ENCODE assay signal across 9 cellular contexts in genomic region chr6:117919775-117920492, GRCh38. TPM values are rescaled to one million over a fixed set of nuclear protein-coding genes. Genes with fewer than 3 reads are reported as not detected.
DNase-seq lines count a peak whose midpoint lies in the region; ATAC-seq and TF ChIP-seq lines count a peak whose summit lies in the region.
"Had no signal": no experiment of that assay in that cellular context is flagged by ENCODE, and none has a peak within 500 bp of the region (broad histone marks: within the 10 kb centered on the region; RNA-seq: fewer than 3 reads in every experiment).

No MANE protein-coding gene starts in this region.

- TF ChIP-seq CTCF in activated CD8-positive, alpha-beta T cell treated with anti-CD3 and anti-CD28 coated beads for 36 hours (IDR thresholded peaks at IDR 0.05) = no peak

- peak overlapping the region; percentile 28 for H3K27ac ChIP-seq in caudate nucleus (ENCODE audit: low read depth, low read length)
- H3K27ac ChIP-seq in mesodermal cell (ENCODE audit: low read depth, low read length, severe bottlenecking) = peak overlapping the region; percentile 96
- no peak overlapping the region for H3K27ac ChIP-seq in urinary bladder (ENCODE audit: low read depth)
- H3K27ac ChIP-seq in effector memory CD4-positive, alpha-beta T cell (ENCODE audit: insufficient read depth, low read length, poor library complexity, severe bottlenecking) = no peak overlapping the region

- no peaks in the 10 kb centered on the region for H3K36me3 Mint-ChIP-seq in activated CD8-positive, alpha-beta T cell treated with anti-CD3 and anti-CD28 coated beads for 36 hours (ENCODE audit: low read depth)
- H3K36me3 Mint-ChIP-seq in activated CD8-positive, alpha-beta T cell treated with anti-CD3 and anti-CD28 coated beads, Interleukin-2, amount 10 ng/mL, durations not matched to agents 7 days and 5 days (ENCODE audit: low read depth) = no peaks in the 10 kb centered on the region

- H3K9me3 Mint-ChIP-seq in activated CD8-positive, alpha-beta T cell treated with anti-CD3 and anti-CD28 coated beads for 36 hours = no peaks in the 10 kb centered on the region
- no peaks in the 10 kb centered on the region for H3K9me3 Mint-ChIP-seq in activated CD8-positive, alpha-beta T cell treated with anti-CD3 and anti-CD28 coated beads, Interleukin-2, amount 10 ng/mL, durations not matched to agents 7 days and 5 days (ENCODE audit: insufficient read depth)

- CTCF ChIA-PET in activated CD8-positive, alpha-beta T cell treated with anti-CD3 and anti-CD28 coated beads for 36 hours (lab: Charles Lee) = no interaction called here
- CTCF ChIA-PET in activated CD8-positive, alpha-beta T cell treated with anti-CD3 and anti-CD28 coated beads, Interleukin-2, amount 10 ng/mL, durations not matched to agents 7 days and 5 days (lab: Charles Lee) = no interaction called here

- intact Hi-C loops in activated CD8-positive, alpha-beta T cell treated with anti-CD3 and anti-CD28 coated beads for 36 hours (cut with micrococcal nuclease) = no loop called here

- peaks cover 4% of the 10 kb centered on the region for H3K4me1 ChIP-seq in mesodermal cell (ENCODE audit: control insufficient read depth, insufficient read depth, low read length, poor library complexity, severe bottlenecking)
- H3K4me1 ChIP-seq in urinary bladder (ENCODE audit: insufficient read depth) = no peaks in the 10 kb centered on the region
- no peaks in the 10 kb centered on the region for H3K4me1 ChIP-seq in effector memory CD4-positive, alpha-beta T cell (ENCODE audit: control insufficient read depth, insufficient read depth, low read length, poor library complexity, severe bottlenecking)

- H3K4me3 ChIP-seq in mesodermal cell (ENCODE audit: extremely low read depth, insufficient read depth, low read length, poor library complexity, severe bottlenecking) (peak overlapping the region; percentile 45), urinary bladder (ENCODE audit: low read depth, low read length) (peak overlapping the region; percentile 15)
- H3K4me3 ChIP-seq in effector memory CD4-positive, alpha-beta T cell (ENCODE audit: insufficient read depth, low read depth, low read length, poor library complexity, severe bottlenecking) = no peak overlapping the region

- POLR2A ChIA-PET in activated CD8-positive, alpha-beta T cell treated with anti-CD3 and anti-CD28 coated beads for 36 hours (lab: Charles Lee) = interaction anchor here (1.4 kb wide), 1 partner anchor 13 kb away, joined by 3 read pairs; no protein-coding TSS in a partner anchor
- POLR2A ChIA-PET in activated CD8-positive, alpha-beta T cell treated with anti-CD3 and anti-CD28 coated beads, Interleukin-2, amount 10 ng/mL, durations not matched to agents 7 days and 5 days (lab: Charles Lee) = no interaction called here

- no peaks in the 10 kb centered on the region for H3K36me3 ChIP-seq in mesodermal cell (ENCODE audit: control insufficient read depth, insufficient read depth, low read length)
- no peaks in the 10 kb centered on the region for H3K36me3 ChIP-seq in urinary bladder (ENCODE audit: insufficient read depth)
- H3K36me3 ChIP-seq in effector memory CD4-positive, alpha-beta T cell (ENCODE audit: control insufficient read depth, insufficient read depth, low read length) = no peaks in the 10 kb centered on the region

- H3K27ac Mint-ChIP-seq in activated CD8-positive, alpha-beta T cell treated with anti-CD3 and anti-CD28 coated beads for 36 hours = no peak overlapping the region
- H3K27ac Mint-ChIP-seq in activated CD8-positive, alpha-beta T cell treated with anti-CD3 and anti-CD28 coated beads, Interleukin-2, amount 10 ng/mL, durations not matched to agents 7 days and 5 days = no peak overlapping the region

- WGBS in mesodermal cell (ENCODE audit: insufficient coverage in 2 of 2), 2 experiments = 0 to 2% methylated on average over 20 to 22 of the region's 37 CpGs
- WGBS in urinary bladder = 2% methylated on average over 37 of the region's 37 CpGs

- H3K4me3 Mint-ChIP-seq in activated CD8-positive, alpha-beta T cell treated with anti-CD3 and anti-CD28 coated beads for 36 hours = no peak overlapping the region
- H3K4me3 Mint-ChIP-seq in activated CD8-positive, alpha-beta T cell treated with anti-CD3 and anti-CD28 coated beads, Interleukin-2, amount 10 ng/mL, durations not matched to agents 7 days and 5 days = no peak overlapping the region

- H3K27me3 ChIP-seq in effector memory CD4-positive, alpha-beta T cell (replicated peaks; ENCODE audit: control insufficient read depth, insufficient read depth, low read length, poor library complexity, severe bottlenecking) = peaks cover 5% of the 10 kb centered on the region

- peaks cover 12% of the 10 kb centered on the region for H3K27me3 Mint-ChIP-seq in activated CD8-positive, alpha-beta T cell treated with anti-CD3 and anti-CD28 coated beads for 36 hours
- no peaks in the 10 kb centered on the region for H3K27me3 Mint-ChIP-seq in activated CD8-positive, alpha-beta T cell treated with anti-CD3 and anti-CD28 coated beads, Interleukin-2, amount 10 ng/mL, durations not matched to agents 7 days and 5 days (ENCODE audit: low read depth)

- no peaks in the 10 kb centered on the region for H3K9me3 ChIP-seq in mesodermal cell (ENCODE audit: control insufficient read depth, low read length)
- H3K9me3 ChIP-seq in effector memory CD4-positive, alpha-beta T cell (ENCODE audit: control insufficient read depth, low read length) = no peaks in the 10 kb centered on the region

- no peak for ATAC-seq in activated CD8-positive, alpha-beta T cell treated with anti-CD3 and anti-CD28 coated beads for 36 hours
- no peak for ATAC-seq in activated CD8-positive, alpha-beta T cell treated with anti-CD3 and anti-CD28 coated beads, Interleukin-2, amount 10 ng/mL, durations not matched to agents 7 days and 5 days
- ATAC-seq in GM19324 (IDR thresholded peaks at IDR 0.05; ENCODE audit: low FRiP score, unreplicated experiment) = no peak

- DNase-seq in activated CD8-positive, alpha-beta T cell treated with anti-CD3 and anti-CD28 coated beads for 36 hours = peak; percentile 11
- no peak for DNase-seq in activated CD8-positive, alpha-beta T cell treated with anti-CD3 and anti-CD28 coated beads, Interleukin-2, amount 10 ng/mL, durations not matched to agents 7 days and 5 days
- DNase-seq in caudate nucleus (lab: John Stamatoyannopoulos, UW) (peak in 44 of 61 donors; percentile 11 to 69 (median 50)), NCI-H187 (lab: John Stamatoyannopoulos, UW) (no peak)
- no peak for DNase-seq in effector memory CD4-positive, alpha-beta T cell
- DNase-seq: NCI-H2107 had no signal

- no peaks in the 10 kb centered on the region for H3K4me1 Mint-ChIP-seq in activated CD8-positive, alpha-beta T cell treated with anti-CD3 and anti-CD28 coated beads for 36 hours (ENCODE audit: low read depth)
- no peaks in the 10 kb centered on the region for H3K4me1 Mint-ChIP-seq in activated CD8-positive, alpha-beta T cell treated with anti-CD3 and anti-CD28 coated beads, Interleukin-2, amount 10 ng/mL, durations not matched to agents 7 days and 5 days (ENCODE audit: low read depth)

RNA-seq across cellular contexts. Expression of gene SLC35F1, which starts 12.9 kb away (rescaled TPM):
- total RNA-seq in activated CD8-positive, alpha-beta T cell treated with anti-CD3 and anti-CD28 coated beads for 36 hours = under 1 TPM; 0.09 TPM
- not detected for total RNA-seq in activated CD8-positive, alpha-beta T cell treated with anti-CD3 and anti-CD28 coated beads, Interleukin-2, amount 10 ng/mL, durations not matched to agents 7 days and 5 days
- 19.2 TPM for polyA plus RNA-seq in mesodermal cell (2013, experiment 1 of 2)
- polyA plus RNA-seq in mesodermal cell (2013, experiment 2 of 2) = 15.4 TPM
- total RNA-seq in urinary bladder = 9.1 TPM
- polyA plus RNA-seq in urinary bladder = 0.92 TPM

Comparison
In these comparisons a context has a peak if more than half of its experiments do, and no peak if none do; other contexts are left out.
1. DNase-seq: peak in activated CD8-positive, alpha-beta T cell treated with anti-CD3 and anti-CD28 coated beads for 36 hours (single experiment) and caudate nucleus (44 of 61); none in activated CD8-positive, alpha-beta T cell treated with anti-CD3 and anti-CD28 coated beads, Interleukin-2, amount 10 ng/mL, durations not matched to agents 7 days and 5 days (single experiment), NCI-H187 (0 of 2) and effector memory CD4-positive, alpha-beta T cell (0 of 3).
2. H3K27ac ChIP-seq: peak in caudate nucleus (single experiment) and mesodermal cell (single experiment); none in urinary bladder (single experiment) and effector memory CD4-positive, alpha-beta T cell (single experiment).